Comparison of ENCODE assay signal across 12 cellular contexts in the genomic region with DNA sequence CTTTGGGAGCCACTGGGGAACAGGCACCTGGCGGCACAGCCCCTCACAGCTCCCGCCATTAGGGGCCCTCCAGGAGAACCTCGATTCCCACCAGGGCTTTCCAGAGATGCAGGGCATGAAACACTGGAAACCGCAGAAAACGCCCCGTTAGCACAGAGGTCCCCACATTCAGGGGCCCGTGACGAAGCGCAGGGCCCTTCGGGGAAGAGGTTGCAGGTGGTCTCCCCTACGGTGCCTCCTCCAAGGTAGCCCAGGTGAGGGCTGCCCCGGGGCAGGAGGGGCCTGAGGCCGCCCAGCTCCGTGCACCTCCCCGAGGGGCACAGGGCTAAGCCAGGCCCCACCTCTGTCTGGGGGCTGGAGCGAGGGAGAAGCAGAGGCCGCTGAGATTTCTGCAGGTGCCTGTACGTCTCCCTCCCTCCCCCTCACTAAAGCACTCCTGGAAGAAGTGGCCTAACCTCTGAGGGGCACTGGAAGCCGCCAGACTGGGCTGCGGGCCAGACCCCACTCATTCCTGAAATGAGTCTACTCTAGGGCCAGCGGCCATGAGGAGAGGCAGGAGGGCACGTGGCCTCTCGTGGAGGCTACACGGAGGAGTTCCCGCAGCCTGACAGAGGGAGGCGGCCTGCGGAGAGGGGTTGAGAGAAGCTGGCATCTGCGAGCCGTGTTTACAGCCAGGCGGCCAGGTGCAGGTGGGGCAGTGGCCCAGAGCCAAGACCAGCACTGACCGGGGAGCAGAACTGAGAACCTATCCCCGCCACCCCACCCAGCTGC. TPM values are rescaled to one million over a fixed set of nuclear protein-coding genes. Genes with fewer than 3 reads are reported as not detected.
DNase-seq lines count a peak whose midpoint lies in the region; ATAC-seq and TF ChIP-seq lines count a peak whose summit lies in the region.
"Had no signal": no experiment of that assay in that cellular context is flagged by ENCODE, and none has a peak within 500 bp of the region (broad histone marks: within the 10 kb centered on the region; RNA-seq: fewer than 3 reads in every experiment).

No MANE protein-coding gene starts in this region.

- no peak overlapping the region for H3K4me3 Mint-ChIP-seq in activated T-helper 1 cell treated with anti-CD3 and anti-CD28 coated beads, Interleukin-12 subunit alpha, Interleukin-12 subunit beta, Interleukin-2, Interleukin-4 antibody, amounts not matched to agents 30 ng/mL and 10 ng/mL and 1 ng/mL, durations not matched to agents 14 hours and 24 hours and 36 hours

- H3K9me3 Mint-ChIP-seq in activated T-helper 1 cell treated with anti-CD3 and anti-CD28 coated beads, Interleukin-12 subunit alpha, Interleukin-12 subunit beta, Interleukin-2, Interleukin-4 antibody, amounts not matched to agents 30 ng/mL and 10 ng/mL and 1 ng/mL, durations not matched to agents 14 hours and 24 hours and 36 hours: no peaks in the 10 kb centered on the region

- H3K36me3 ChIP-seq in SJSA1 (peaks cover 33% of the 10 kb centered on the region), right atrium auricular region (peaks cover 42% of the 10 kb centered on the region), thoracic aorta (peaks cover 39% of the 10 kb centered on the region)
- H3K36me3 ChIP-seq: cardiac muscle cell had no signal

- intact Hi-C loops in activated T-helper 1 cell treated with anti-CD3 and anti-CD28 coated beads, Interleukin-12 subunit alpha, Interleukin-12 subunit beta, Interleukin-2, Interleukin-4 antibody, amounts not matched to agents 30 ng/mL and 10 ng/mL and 1 ng/mL, durations not matched to agents 14 hours and 24 hours and 36 hours (cut with micrococcal nuclease): no loop called here

- ATAC-seq in thoracic aorta (ENCODE audit: insufficient number of reproducible peaks, low FRiP score, low read depth): peak; percentile 19
- ATAC-seq in GM18505 (IDR thresholded peaks at IDR 0.05; ENCODE audit: unreplicated experiment): no peak

- DNase-seq in NCI-H1417 (lab: John Stamatoyannopoulos, UW) (peak in 2 of 3 experiments; percentile 55 to 73), NCI-H1417 treated with DMSO at 0.1 percent for 48 hours (lab: John Stamatoyannopoulos, UW) (no peak), SJSA1 (ENCODE audit: low read depth in 1 of 2, low spot score in 2 of 2) (no peak), right atrium auricular region (ENCODE audit: low spot score) (no peak), thoracic aorta (ENCODE audit: low spot score) (no peak)
- DNase-seq in activated T-helper 1 cell treated with anti-CD3 and anti-CD28 coated beads, Interleukin-12 subunit alpha, Interleukin-12 subunit beta, Interleukin-2, Interleukin-4 antibody, amounts not matched to agents 30 ng/mL and 10 ng/mL and 1 ng/mL, durations not matched to agents 14 hours and 24 hours and 36 hours (ENCODE audit: low spot score): no peak
- no peak for DNase-seq in effector CD8-positive, alpha-beta T cell (lab: John Stamatoyannopoulos, UW)
- DNase-seq: 8988T; activated CD8-positive, alpha-beta memory T cell treated with anti-CD3 and anti-CD28 coated beads, Interleukin-2, amount 50 U/mL, for 48 hours; NCI-H1930 had no signal

- H3K9me3 ChIP-seq in SJSA1 (replicated peaks): no peaks in the 10 kb centered on the region
- no peaks in the 10 kb centered on the region for H3K9me3 ChIP-seq in right atrium auricular region
- H3K9me3 ChIP-seq in thoracic aorta: no peaks in the 10 kb centered on the region

- peaks cover 10% of the 10 kb centered on the region for H3K27me3 Mint-ChIP-seq in activated T-helper 1 cell treated with anti-CD3 and anti-CD28 coated beads, Interleukin-12 subunit alpha, Interleukin-12 subunit beta, Interleukin-2, Interleukin-4 antibody, amounts not matched to agents 30 ng/mL and 10 ng/mL and 1 ng/mL, durations not matched to agents 14 hours and 24 hours and 36 hours (ENCODE audit: insufficient read depth)

- H3K27ac ChIP-seq in SJSA1: peak overlapping the region; percentile 88
- peak overlapping the region; percentile 94 to 96 for H3K27ac ChIP-seq in right atrium auricular region
- peak overlapping the region; percentile 95 to 100 for H3K27ac ChIP-seq in thoracic aorta
- H3K27ac ChIP-seq: cardiac muscle cell had no signal

- H3K27ac Mint-ChIP-seq in activated T-helper 1 cell treated with anti-CD3 and anti-CD28 coated beads, Interleukin-12 subunit alpha, Interleukin-12 subunit beta, Interleukin-2, Interleukin-4 antibody, amounts not matched to agents 30 ng/mL and 10 ng/mL and 1 ng/mL, durations not matched to agents 14 hours and 24 hours and 36 hours: no peak overlapping the region

- H3K4me3 ChIP-seq in SJSA1 (no peak overlapping the region), right atrium auricular region (no peak overlapping the region), thoracic aorta (peak overlapping the region; percentile 100)
- H3K4me3 ChIP-seq: cardiac muscle cell had no signal

- TF ChIP-seq POLR2A in GM18505 (IDR thresholded peaks at IDR 0.05; ENCODE audit: borderline replicate concordance, extremely low read depth, insufficient read depth, insufficient read length): no peak

- H3K4me1 Mint-ChIP-seq in activated T-helper 1 cell treated with anti-CD3 and anti-CD28 coated beads, Interleukin-12 subunit alpha, Interleukin-12 subunit beta, Interleukin-2, Interleukin-4 antibody, amounts not matched to agents 30 ng/mL and 10 ng/mL and 1 ng/mL, durations not matched to agents 14 hours and 24 hours and 36 hours (ENCODE audit: low read depth): peaks cover 3% of the 10 kb centered on the region

- TF ChIP-seq CTCF in right atrium auricular region (IDR thresholded peaks at IDR 0.05): no peak
- TF ChIP-seq CTCF in thoracic aorta (IDR thresholded peaks at IDR 0.05): no peak

- H3K36me3 Mint-ChIP-seq in activated T-helper 1 cell treated with anti-CD3 and anti-CD28 coated beads, Interleukin-12 subunit alpha, Interleukin-12 subunit beta, Interleukin-2, Interleukin-4 antibody, amounts not matched to agents 30 ng/mL and 10 ng/mL and 1 ng/mL, durations not matched to agents 14 hours and 24 hours and 36 hours (ENCODE audit: low read depth): no peaks in the 10 kb centered on the region

- H3K27me3 ChIP-seq in SJSA1 (replicated peaks) (no peaks in the 10 kb centered on the region), right atrium auricular region (no peaks in the 10 kb centered on the region), thoracic aorta (replicated peaks; ENCODE audit: insufficient read depth) (no peaks in the 10 kb centered on the region)

- H3K4me1 ChIP-seq in SJSA1 (replicated peaks): peaks cover 40% of the 10 kb centered on the region
- H3K4me1 ChIP-seq in right atrium auricular region: peaks cover 0 to 50% of the 10 kb centered on the region in 2 donors
- peaks cover 33 to 72% of the 10 kb centered on the region in 2 donors for H3K4me1 ChIP-seq in thoracic aorta (ENCODE audit: control insufficient read depth in 1 of 2, low read depth in 2 of 2)

RNA-seq across cellular contexts. Expression of a gene that starts 6.9 kb away (rescaled TPM):
- total RNA-seq in SJSA1 (2014; rRNA removed; shearing (Covaris generic)): 21.3 and 24.8 TPM in 2 replicates
- total RNA-seq in right atrium auricular region (10 to 100 TPM; 31.8 to 34.2 TPM), thoracic aorta (100 to 1,000 TPM; 175 to 219 TPM)
- total RNA-seq in activated T-helper 1 cell treated with anti-CD3 and anti-CD28 coated beads, Interleukin-12 subunit alpha, Interleukin-12 subunit beta, Interleukin-2, Interleukin-4 antibody, amounts not matched to agents 30 ng/mL and 10 ng/mL and 1 ng/mL, durations not matched to agents 14 hours and 24 hours and 36 hours: 8.5 and 8.8 TPM in 2 replicates

Comparison
In these comparisons a context has a peak if more than half of its experiments do, and no peak if none do; other contexts are left out.
1. DNase-seq: peak in NCI-H1417 (2 of 3); none in NCI-H1417 treated with DMSO at 0.1 percent for 48 hours (single experiment), SJSA1 (0 of 2), right atrium auricular region (single experiment), thoracic aorta (single experiment), activated T-helper 1 cell treated with anti-CD3 and anti-CD28 coated beads, Interleukin-12 subunit alpha, Interleukin-12 subunit beta, Interleukin-2, Interleukin-4 antibody, amounts not matched to agents 30 ng/mL and 10 ng/mL and 1 ng/mL, durations not matched to agents 14 hours and 24 hours and 36 hours (single experiment) and effector CD8-positive, alpha-beta T cell (single experiment).
2. Peak in every context shown above with its lines, with median percentiles within 50 percentile points of each other: H3K27ac ChIP-seq.